ENCODE assay signal across 24 cellular contexts in genomic region chrX:39398215-39398972, GRCh38.
DNase-seq lines count a peak whose midpoint lies in the region; ATAC-seq and TF ChIP-seq lines count a peak whose summit lies in the region.
"Had no signal": no experiment of that assay in that cellular context is flagged by ENCODE, and none has a peak within 500 bp of the region (broad histone marks: within the 10 kb centered on the region; RNA-seq: fewer than 3 reads in every experiment).

No MANE protein-coding gene starts in this region.

- TF ChIP-seq POLR2A in uterus (IDR thresholded peaks at IDR 0.05): no peak

- no peak for ATAC-seq in GM18498 (IDR thresholded peaks at IDR 0.05; ENCODE audit: unreplicated experiment)
- ATAC-seq: GM12878; stimulated activated memory B cell treated with anti-CD40 and anti-IgM and Interleukin-4, amounts not matched to agents 10 μg/mL and 1 μg/mL and 100 μg/mL, for 72 hours; T-cell; upper lobe of right lung had no signal

- no peaks in the 10 kb centered on the region for H3K9me3 Mint-ChIP-seq in immature natural killer cell

- no peak overlapping the region for H3K27ac Mint-ChIP-seq in immature natural killer cell
- H3K27ac Mint-ChIP-seq: stimulated activated memory B cell treated with anti-CD40 and anti-IgM and Interleukin-4, amounts not matched to agents 10 μg/mL and 1 μg/mL and 100 μg/mL, for 72 hours; T-cell had no signal

- no peaks in the 10 kb centered on the region for H3K36me3 Mint-ChIP-seq in immature natural killer cell
- H3K36me3 Mint-ChIP-seq: stimulated activated memory B cell treated with anti-CD40 and anti-IgM and Interleukin-4, amounts not matched to agents 10 μg/mL and 1 μg/mL and 100 μg/mL, for 72 hours; T-cell had no signal

- H3K4me3 ChIP-seq in uterus: no peak overlapping the region
- H3K4me3 ChIP-seq: dorsolateral prefrontal cortex, GM12878, upper lobe of right lung had no signal

- no peaks in the 10 kb centered on the region for H3K4me1 ChIP-seq in uterus
- H3K4me1 ChIP-seq: upper lobe of right lung had no signal

- H3K36me3 ChIP-seq in uterus: no peaks in the 10 kb centered on the region
- H3K36me3 ChIP-seq: neutrophil, upper lobe of right lung had no signal

- peak overlapping the region; percentile 11 to 61 for H3K27ac ChIP-seq in uterus
- H3K27ac ChIP-seq: C4-2B, dorsolateral prefrontal cortex, neutrophil, upper lobe of right lung had no signal

- DNase-seq in NCI-H510A (lab: John Stamatoyannopoulos, UW): peak; percentile 19
- no peak for DNase-seq in NCI-H510A treated with DMSO at 0.1 percent for 48 hours (lab: John Stamatoyannopoulos, UW)
- DNase-seq in RPMI8226: peak; percentile 6
- DNase-seq in medulla oblongata (ENCODE audit: extremely low spot score): peak; percentile 2
- DNase-seq in uterus: peak in 1 of 2 donors; percentile 35
- no peak for DNase-seq in immature natural killer cell
- no peak for DNase-seq in NCI-H128 (lab: John Stamatoyannopoulos, UW; ENCODE audit: unreplicated experiment)
- DNase-seq: activated CD8-positive, alpha-beta memory T cell treated with anti-CD3 and anti-CD28 coated beads, Interleukin-2, amount 50 U/mL, for 48 hours; activated gamma-delta T cell treated with Interleukin-2 at 50 U/mL for 16 hours; amniotic stem cell; dorsolateral prefrontal cortex; erythroblast; foreskin melanocyte; kidney glomerular epithelial cell; NCI-H1694; NCI-H446 treated with DMSO at 0.1 percent for 48 hours; stimulated activated CD4-positive, alpha-beta T cell treated with anti-CD3 and anti-CD28 coated beads, Interleukin-15, amount 100 ng/mL, for 24 hours; T-cell had no signal

- no peaks in the 10 kb centered on the region for H3K27me3 ChIP-seq in uterus
- H3K27me3 ChIP-seq: neutrophil, upper lobe of right lung had no signal

- H3K4me1 Mint-ChIP-seq in immature natural killer cell: no peaks in the 10 kb centered on the region
- H3K4me1 Mint-ChIP-seq: stimulated activated memory B cell treated with anti-CD40 and anti-IgM and Interleukin-4, amounts not matched to agents 10 μg/mL and 1 μg/mL and 100 μg/mL, for 72 hours; T-cell had no signal

- no peak for TF ChIP-seq CTCF in uterus (IDR thresholded peaks at IDR 0.05)

- H3K4me3 Mint-ChIP-seq in immature natural killer cell: no peak overlapping the region
- H3K4me3 Mint-ChIP-seq: stimulated activated memory B cell treated with anti-CD40 and anti-IgM and Interleukin-4, amounts not matched to agents 10 μg/mL and 1 μg/mL and 100 μg/mL, for 72 hours; T-cell had no signal

- no peaks in the 10 kb centered on the region for H3K9me3 ChIP-seq in uterus
- H3K9me3 ChIP-seq: neutrophil, upper lobe of right lung had no signal

- H3K27me3 Mint-ChIP-seq in immature natural killer cell (ENCODE audit: low read depth in 3 of 3): peaks cover 2 to 8% (median 6%) of the 10 kb centered on the region in 3 donors

- intact Hi-C loops in uterus (cut with DNase I; ENCODE audit: low total_unique reads): no loop called here

Comparison
In these comparisons a context has a peak if more than half of its experiments do, and no peak if none do; other contexts are left out.
1. DNase-seq: peak in NCI-H510A (single experiment), RPMI8226 (single experiment) and medulla oblongata (single experiment); none in NCI-H510A treated with DMSO at 0.1 percent for 48 hours (single experiment), immature natural killer cell (0 of 3) and NCI-H128 (single experiment).